In genomic region chr4:108762559-108763225, GRCh38 we compare ENCODE assay signal across 8 cellular contexts. TPM values are rescaled to one million over a fixed set of nuclear protein-coding genes. Genes with fewer than 3 reads are reported as not detected.
DNase-seq lines count a peak whose midpoint lies in the region; ATAC-seq and TF ChIP-seq lines count a peak whose summit lies in the region.

TSS of gene ETNPPL (minus strand) at chr4:108763053. CDS start at chr4:108762898, 155 bp downstream.

- peak within 1 kb of the TSS; percentile 60 for H3K4me3 ChIP-seq in AG10803 (ENCODE audit: low read length)
- peak within 1 kb of the TSS; percentile 31 for H3K4me3 ChIP-seq in mucosa of stomach (ENCODE audit: low read length)
- H3K4me3 ChIP-seq in testis, result peak within 1 kb of the TSS; percentile 43 to 56

- TF ChIP-seq CTCF in AG10803 (conservative IDR thresholded peaks at IDR 0.05; ENCODE audit: low read length) (no peak), HFFc6 (IDR thresholded peaks at IDR 0.05) (no peak), testis (IDR thresholded peaks at IDR 0.05) (no peak)

- H3K9me3 ChIP-seq in mucosa of stomach (ENCODE audit: control insufficient read depth, low read length), result no peaks in the 10 kb centered on the region
- no peaks in the 10 kb centered on the region for H3K9me3 ChIP-seq in testis

- peak within 1 kb of the TSS; percentile 72 for H3K4me3 Mint-ChIP-seq in HFFc6

- H3K27me3 ChIP-seq in mucosa of stomach (ENCODE audit: control insufficient read depth, insufficient read depth, low read length), result peaks cover 27% of the 10 kb centered on the region
- H3K27me3 ChIP-seq in testis, result no peaks in the 10 kb centered on the region

- peaks cover 14% of the 10 kb centered on the region for H3K27me3 Mint-ChIP-seq in HFFc6 (ENCODE audit: insufficient read depth)

- no peaks in the 10 kb centered on the region for H3K36me3 Mint-ChIP-seq in HFFc6 (ENCODE audit: low read depth)

- H3K36me3 ChIP-seq in mucosa of stomach (ENCODE audit: control insufficient read depth, insufficient read depth, low read length), result no peaks in the 10 kb centered on the region
- no peaks in the 10 kb centered on the region for H3K36me3 ChIP-seq in testis (ENCODE audit: low read depth, missing control alignments)

- intact Hi-C loops in testis (cut with DNase I; ENCODE audit: low total_unique reads), result no loop called here

- DNase-seq in AG10803 (ENCODE audit: low read depth) (no peak), HFFc6 (no peak), erythroblast (lab: John Stamatoyannopoulos, UW) (peak; percentile 25 to 32), testis (peak; percentile 27), RPMI8226 (no peak)
- DNase-seq in activated CD8-positive, alpha-beta memory T cell treated with anti-CD3 and anti-CD28 coated beads for 24 hours, result peak; percentile 72

- ATAC-seq in HG03442 (IDR thresholded peaks at IDR 0.05; ENCODE audit: unreplicated experiment), result no peak

- no peaks in the 10 kb centered on the region for H3K9me3 Mint-ChIP-seq in HFFc6

- H3K4me1 Mint-ChIP-seq in HFFc6 (ENCODE audit: low read depth), result peaks cover 7% of the 10 kb centered on the region

- H3K9ac ChIP-seq in mucosa of stomach (ENCODE audit: low read length), result no peak within 1 kb of the TSS

- no peak within 1 kb of the TSS for H3K27ac ChIP-seq in testis

- WGBS in testis, 2 donors, result 1% methylated on average over 47 to 61 of the region's 61 CpGs

- H3K4me1 ChIP-seq in mucosa of stomach (ENCODE audit: control insufficient read depth, insufficient read depth, low read length) (no peaks in the 10 kb centered on the region), testis (no peaks in the 10 kb centered on the region)

- TF ChIP-seq POLR2A in erythroblast (IDR thresholded peaks at IDR 0.05; ENCODE audit: low read length) (no peak), testis (IDR thresholded peaks at IDR 0.05) (no peak)

- H3K27ac Mint-ChIP-seq in HFFc6, result no peak within 1 kb of the TSS

RNA-seq across cellular contexts. Expression of gene ETNPPL, which starts in this region (rescaled TPM):
- not detected for total RNA-seq in HFFc6 (2021; fragmentation: NEBNext Ultra II Directional; extraction: Animal tissue kit (Norgen Biotek cat#: 25700))
- 1 to 10 TPM; 1.1 to 2.0 TPM for total RNA-seq in testis
- polyA plus RNA-seq in testis (ENCODE audit: insufficient read depth, low read depth, low replicate concordance), result 0.44 TPM

Comparison
In these comparisons a context has a peak if more than half of its experiments do, and no peak if none do; other contexts are left out.
1. DNase-seq: peak in activated CD8-positive, alpha-beta memory T cell treated with anti-CD3 and anti-CD28 coated beads for 24 hours (single experiment), erythroblast (2 of 2) and testis (single experiment); none in AG10803 (single experiment), HFFc6 (single experiment) and RPMI8226 (single experiment).
2. Peak in every context shown above with its lines, with median percentiles within 50 percentile points of each other: H3K4me3 ChIP-seq.